In genomic region chr22:21632237-21632895, GRCh38 we compare ENCODE assay signal across 9 cellular contexts.
A peak's percentile ranks its signal among the peaks of the same experiment; 100 is the strongest.
DNase-seq lines count a peak whose midpoint lies in the region; ATAC-seq and TF ChIP-seq lines count a peak whose summit lies in the region.
"Had no signal": no experiment of that assay in that cellular context is flagged by ENCODE, and none has a peak within 500 bp of the region (broad histone marks: within the 10 kb centered on the region; RNA-seq: fewer than 3 reads in every experiment).

Gene CCDC116, plus strand, starts transcription at chr22:21632760. Its CDS starts 422 bp downstream, at chr22:21633182.

- H3K4me1 ChIP-seq in neutrophil (ENCODE audit: control insufficient read depth in 1 of 2, insufficient read depth in 1 of 2, low read depth in 1 of 2, low read length in 1 of 2) (peaks cover 11 to 17% of the 10 kb centered on the region in 2 experiments), tibial artery (peaks cover 0 to 18% (median 14%) of the 10 kb centered on the region in 4 donors)

- no peaks in the 10 kb centered on the region for H3K9me3 ChIP-seq in neutrophil
- no peaks in the 10 kb centered on the region for H3K9me3 ChIP-seq in tibial artery

- no peak within 1 kb of the TSS for H3K4me3 ChIP-seq in neutrophil (ENCODE audit: low read depth in 1 of 2, low read length in 1 of 2)
- no peak within 1 kb of the TSS for H3K4me3 ChIP-seq in tibial artery
- H3K4me3 ChIP-seq: SJSA1 had no signal

- intact Hi-C loops in tibial artery (cut with DNase I; ENCODE audit: low total_unique reads), result no loop called here

- H3K36me3 ChIP-seq in neutrophil (no peaks in the 10 kb centered on the region), tibial artery (peaks cover 0 to 10% (median 0%) of the 10 kb centered on the region in 3 donors)

- no peak for TF ChIP-seq CTCF in neutrophil (IDR thresholded peaks at IDR 0.05)
- TF ChIP-seq CTCF in tibial artery (IDR thresholded peaks at IDR 0.05), result no peak

- ATAC-seq in GM19397 (IDR thresholded peaks at IDR 0.05; ENCODE audit: unreplicated experiment), result no peak
- no peak for ATAC-seq in HG03378 (IDR thresholded peaks at IDR 0.05; ENCODE audit: unreplicated experiment)

- H3K27ac ChIP-seq in neutrophil, result peak within 1 kb of the TSS; percentile 10
- H3K27ac ChIP-seq in tibial artery, result no peak within 1 kb of the TSS
- H3K27ac ChIP-seq: SJSA1 had no signal

- no peaks in the 10 kb centered on the region for H3K27me3 ChIP-seq in neutrophil
- no peaks in the 10 kb centered on the region for H3K27me3 ChIP-seq in tibial artery
- H3K27me3 ChIP-seq: SJSA1 had no signal

- DNase-seq in DMS153 (lab: John Stamatoyannopoulos, UW), result peak; percentile 81
- peak; percentile 98 for DNase-seq in NCI-H69 (lab: John Stamatoyannopoulos, UW)
- DNase-seq in activated T-cell treated with anti-CD3 and anti-CD28 coated beads for 4 hours, result peak; percentile 42
- no peak for DNase-seq in tibial artery
- DNase-seq in NCI-H510A (lab: John Stamatoyannopoulos, UW), result no peak

Comparison
In these comparisons a context has a peak if more than half of its experiments do, and no peak if none do; other contexts are left out.
1. DNase-seq: peak in DMS153 (single experiment), NCI-H69 (single experiment) and activated T-cell treated with anti-CD3 and anti-CD28 coated beads for 4 hours (single experiment); none in tibial artery (0 of 2) and NCI-H510A (single experiment).